ENCODE assay signal across 8 cellular contexts in genomic region chr16:69311115-69311532, GRCh38. TPM values are rescaled to one million over a fixed set of nuclear protein-coding genes. Genes with fewer than 3 reads are reported as not detected.
A peak's percentile ranks its signal among the peaks of the same experiment; 100 is the strongest.
DNase-seq lines count a peak whose midpoint lies in the region; ATAC-seq and TF ChIP-seq lines count a peak whose summit lies in the region.

Gene VPS4A (plus strand): TSS chr16:69311350. CDS start chr16:69311512, 162 bp downstream.

- peaks cover 14% of the 10 kb centered on the region for H3K4me1 ChIP-seq in mucosa of stomach (ENCODE audit: control insufficient read depth, insufficient read depth, low read length)

- DNase-seq in DMS53 (lab: John Stamatoyannopoulos, UW) (peak; percentile 97), OCI-M2 (lab: John Stamatoyannopoulos, UW; ENCODE audit: unreplicated experiment) (peak; percentile 61), activated T-cell treated with anti-CD3 and anti-CD28 coated beads for 48 hours (ENCODE audit: low read depth) (peak; percentile 98), epithelial cell of proximal tubule (ENCODE audit: low read depth) (no peak)
- peak; percentile 93 to 97 for DNase-seq in stimulated activated CD8-positive, alpha-beta memory T cell treated with anti-CD3 and anti-CD28 coated beads, Interleukin-7, amount 100 ng/mL, for 1 hour (ENCODE audit: low read depth in 2 of 2)

- H3K9me3 ChIP-seq in mucosa of stomach (ENCODE audit: control insufficient read depth, low read length): no peaks in the 10 kb centered on the region

- H3K36me3 ChIP-seq in mucosa of stomach (ENCODE audit: control insufficient read depth, insufficient read depth, low read length): peaks cover 6% of the 10 kb centered on the region

- peak; percentile 35; the same call in 1 of the 2 replicates for TF ChIP-seq RAD21 in Ishikawa (IDR thresholded peaks at IDR 0.05; ENCODE audit: low read depth)

- TF ChIP-seq CTCF in epithelial cell of proximal tubule (conservative IDR thresholded peaks at IDR 0.05; ENCODE audit: low read depth, low read length): peak; percentile 71

- no peaks in the 10 kb centered on the region for H3K27me3 ChIP-seq in mucosa of stomach (ENCODE audit: control insufficient read depth, insufficient read depth, low read length)

- H3K4me3 ChIP-seq in epithelial cell of proximal tubule (ENCODE audit: low read depth, low read length): peak within 1 kb of the TSS; percentile 96
- H3K4me3 ChIP-seq in mucosa of stomach (ENCODE audit: low read length): peak within 1 kb of the TSS; percentile 86

- peak within 1 kb of the TSS; percentile 71 for H3K9ac ChIP-seq in mucosa of stomach (ENCODE audit: low read length)

- ATAC-seq in GM21576 (IDR thresholded peaks at IDR 0.05; ENCODE audit: unreplicated experiment): peak; percentile 94

- TF ChIP-seq EP300 in Ishikawa (IDR thresholded peaks at IDR 0.05; ENCODE audit: borderline replicate concordance): no peak

TF ChIP-seq in Ishikawa, 13 proteins besides CTCF, POLR2A, EP300 and RAD21:
- TF ChIP-seq TCF12 (IDR thresholded peaks at IDR 0.05; ENCODE audit: low read depth): peak; percentile 37; the same call in 1 of the 2 replicates
- TF ChIP-seq TEAD4 (IDR thresholded peaks at IDR 0.05): no peak; the same call in 1 of the 2 replicates
- TF ChIP-seq ZBTB7A (IDR thresholded peaks at IDR 0.05; ENCODE audit: low read depth): no peak; the same call in 1 of the 2 replicates
- TF ChIP-seq USF1 (IDR thresholded peaks at IDR 0.05): peak; percentile 4; the same call in 1 of the 2 replicates
- no peak for TF ChIP-seq EGR1 (IDR thresholded peaks at IDR 0.05)
- TF ChIP-seq FOXM1 (IDR thresholded peaks at IDR 0.05; ENCODE audit: borderline replicate concordance, low read depth): no peak
- TF ChIP-seq CEBPB (IDR thresholded peaks at IDR 0.05): no peak
- peak; percentile 41; the same call in 1 of the 2 replicates for TF ChIP-seq YY1 (IDR thresholded peaks at IDR 0.05; ENCODE audit: low read depth)
- peak; percentile 69; the same call in 1 of the 2 replicates for TF ChIP-seq TAF1 (IDR thresholded peaks at IDR 0.05; ENCODE audit: low read depth)
- peak; percentile 67; the same call in 1 of the 2 replicates for TF ChIP-seq MAX (IDR thresholded peaks at IDR 0.05)
- no peak for TF ChIP-seq CREB1 (IDR thresholded peaks at IDR 0.05; ENCODE audit: low read depth)
- TF ChIP-seq REST (IDR thresholded peaks at IDR 0.05; ENCODE audit: low read depth): no peak
- TF ChIP-seq NFIC (IDR thresholded peaks at IDR 0.05): no peak
TF ChIP-seq in Ishikawa: peak in this region for 5.

RNA-seq across cellular contexts. Expression of gene VPS4A, which starts in this region (rescaled TPM):
- total RNA-seq in epithelial cell of proximal tubule: 31.0 and 35.4 TPM in 2 replicates
